ENCODE assay signal across 8 cellular contexts in the genomic region with DNA sequence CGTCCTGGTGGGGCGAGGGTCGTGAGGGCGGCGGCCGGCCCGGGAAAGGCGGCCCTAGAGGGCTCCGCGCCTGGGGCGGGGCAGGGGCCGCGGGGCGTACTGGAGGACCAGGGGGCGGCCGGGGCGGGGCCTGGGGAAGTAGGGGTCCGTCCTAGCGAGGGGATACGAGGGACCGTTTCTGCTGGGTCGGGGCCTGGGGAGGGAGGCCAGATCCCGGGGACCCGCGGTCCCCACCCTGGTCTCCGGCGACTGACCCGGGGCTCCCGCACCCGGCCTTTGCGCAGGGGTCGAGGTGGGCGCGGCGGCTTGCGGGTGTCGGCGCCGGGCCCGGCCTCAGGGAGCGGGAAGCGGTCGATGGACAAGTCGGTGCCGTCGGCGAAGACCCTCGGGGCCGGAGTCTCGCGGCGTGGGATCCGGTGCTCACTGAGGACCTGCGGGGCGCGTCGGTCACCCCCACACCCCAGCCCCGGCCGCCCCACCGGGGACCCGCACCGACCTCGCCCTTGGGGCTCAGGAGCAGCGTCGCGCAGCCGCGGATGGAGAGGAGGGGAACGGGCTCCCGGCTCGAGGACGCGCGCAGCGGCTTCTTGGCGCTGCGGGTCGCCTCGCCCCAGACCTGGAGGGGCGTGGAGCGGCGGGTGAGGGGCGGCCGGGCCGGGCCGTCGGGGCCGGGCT. TPM values are rescaled to one million over a fixed set of nuclear protein-coding genes. Genes with fewer than 3 reads are reported as not detected.
DNase-seq lines count a peak whose midpoint lies in the region; ATAC-seq, FAIRE-seq and TF ChIP-seq lines count a peak whose summit lies in the region.

No MANE protein-coding gene starts in this region.

- 3% methylated on average over 18 of the region's 88 CpGs for WGBS in esophagus muscularis mucosa
- WGBS in psoas muscle, 3 donors: 3 to 4% (median 3%) methylated on average over 33 to 88 of the region's 88 CpGs

- in situ Hi-C loops in brain microvascular endothelial cell (cut with HindIII; ENCODE audit: low pct_ligation_motif_present, low sequenced_read_pairs): no loop called here

- H3K9me2 ChIP-seq in OCI-LY7 (ENCODE audit: insufficient read depth, low read length): no peaks in the 10 kb centered on the region

- CTCF ChIA-PET in OCI-LY7 (lab: Charles Lee; ENCODE audit: unreplicated experiment): interaction anchor here (0.6 kb wide), 1 partner anchor 210 kb away, joined by 3 read pairs; no protein-coding TSS in a partner anchor

- FAIRE-seq in RCC 7860 (lab: Jason Lieb, UNC): no peak

- H3K4me1 ChIP-seq in OCI-LY7 (ENCODE audit: insufficient read depth, low read length, poor library complexity, severe bottlenecking) (peaks cover 34% of the 10 kb centered on the region), esophagus muscularis mucosa (peaks cover 22 to 35% (median 32%) of the 10 kb centered on the region in 4 donors), psoas muscle (peaks cover 11% of the 10 kb centered on the region)

- no peak for TF ChIP-seq POLR2A in esophagus muscularis mucosa (IDR thresholded peaks at IDR 0.05; ENCODE audit: low read depth)

- DNase-seq in DMS 273 (lab: John Stamatoyannopoulos, UW; ENCODE audit: unreplicated experiment): peak; percentile 65
- DNase-seq in DMS 273 treated with DMSO at 0.1 percent for 48 hours (lab: John Stamatoyannopoulos, UW): no peak
- no peak for DNase-seq in OCI-LY7 (ENCODE audit: low spot score)
- no peak for DNase-seq in esophagus muscularis mucosa (ENCODE audit: extremely low spot score)
- DNase-seq in psoas muscle: no peak
- no peak for DNase-seq in brain microvascular endothelial cell
- DNase-seq in RCC 7860 (ENCODE audit: low spot score): no peak

- H4K20me1 ChIP-seq in OCI-LY7 (ENCODE audit: insufficient read depth, low read length): no peaks in the 10 kb centered on the region

- H3K4me2 ChIP-seq in OCI-LY7 (ENCODE audit: low read length): peak overlapping the region; percentile 93

- peak overlapping the region; percentile 66 for H3K4me3 ChIP-seq in OCI-LY7 (ENCODE audit: low read depth, low read length, poor library complexity, severe bottlenecking)
- H3K4me3 ChIP-seq in esophagus muscularis mucosa: peak overlapping the region; percentile 34 to 52 (median 39)
- peak overlapping the region; percentile 36 for H3K4me3 ChIP-seq in psoas muscle
- H3K4me3 ChIP-seq in brain microvascular endothelial cell (ENCODE audit: low read depth, low read length): no peak overlapping the region

- H3K79me2 ChIP-seq in OCI-LY7 (ENCODE audit: insufficient read depth, low read depth, low read length): no peaks in the 10 kb centered on the region

- H3K9me3 ChIP-seq in OCI-LY7 (ENCODE audit: low read length): no peaks in the 10 kb centered on the region
- no peaks in the 10 kb centered on the region for H3K9me3 ChIP-seq in esophagus muscularis mucosa
- no peaks in the 10 kb centered on the region for H3K9me3 ChIP-seq in psoas muscle

- no peak for TF ChIP-seq EP300 in esophagus muscularis mucosa (IDR thresholded peaks at IDR 0.05)

- BruUV-seq in OCI-LY7 (replicated peaks; lab: Mats Ljungman, UMichigan): no TSS peak

- H3K36me3 ChIP-seq in OCI-LY7 (ENCODE audit: insufficient read depth, low read length) (no peaks in the 10 kb centered on the region), esophagus muscularis mucosa (no peaks in the 10 kb centered on the region), psoas muscle (ENCODE audit: insufficient read depth in 1 of 2, low read depth in 1 of 2) (no peaks in the 10 kb centered on the region), brain microvascular endothelial cell (replicated peaks) (no peaks in the 10 kb centered on the region)

- no peak overlapping the region for H2AFZ ChIP-seq in OCI-LY7 (ENCODE audit: low read length)

- TF ChIP-seq CTCF in OCI-LY7 (conservative IDR thresholded peaks at IDR 0.05; ENCODE audit: low read length) (no peak), esophagus muscularis mucosa (IDR thresholded peaks at IDR 0.05) (no peak), psoas muscle (IDR thresholded peaks at IDR 0.05) (no peak), brain microvascular endothelial cell (IDR thresholded peaks at IDR 0.05; ENCODE audit: low read depth, low read length, missing control alignments) (no peak)

- intact Hi-C loops in OCI-LY7 (cut with micrococcal nuclease; ENCODE audit: unreplicated experiment): loop anchor here (5.0 kb wide), 1 partner anchor 167 kb away; no protein-coding TSS in a partner anchor
- intact Hi-C loops in esophagus muscularis mucosa (cut with DNase I): loop anchor here (1.0 kb wide), 1 partner anchor 172 kb away; no protein-coding TSS in a partner anchor
- intact Hi-C loops in psoas muscle (cut with DNase I): loop anchor here (2.0 kb wide), 2 partner anchors 167 to 169 kb away; no protein-coding TSS in a partner anchor

- POLR2A ChIA-PET in OCI-LY7 (lab: Charles Lee): interaction anchor here (1.0 to 1.1 kb wide), 2 partner anchors 20 to 141 kb away, joined by 3 to 4 read pairs; partner anchors contain the start of gene SIGIRR

- no peak overlapping the region for H3K27ac ChIP-seq in OCI-LY7 (ENCODE audit: low read depth, low read length, poor library complexity, severe bottlenecking)
- no peak overlapping the region for H3K27ac ChIP-seq in esophagus muscularis mucosa (replicated peaks in 1 of 4)
- H3K27ac ChIP-seq in psoas muscle: no peak overlapping the region
- no peak overlapping the region for H3K27ac ChIP-seq in brain microvascular endothelial cell

- H3K27me3 ChIP-seq in esophagus muscularis mucosa (peaks cover 19 to 92% (median 50%) of the 10 kb centered on the region in 4 donors), psoas muscle (ENCODE audit: insufficient read depth in 3 of 3, low read length in 2 of 3) (peaks cover 0 to 64% (median 36%) of the 10 kb centered on the region in 3 donors), brain microvascular endothelial cell (replicated peaks) (peaks cover 40% of the 10 kb centered on the region)

- ATAC-seq in psoas muscle: no peak
- ATAC-seq in GM18858 (IDR thresholded peaks at IDR 0.05; ENCODE audit: unreplicated experiment): no peak

RNA-seq across cellular contexts. Expression of gene LMNTD2, which starts 4.9 kb away (rescaled TPM):
- 4.7 and 7.5 TPM in 2 replicates for total RNA-seq in OCI-LY7 (2014; rRNA removed; shearing (Covaris generic))
- total RNA-seq in OCI-LY7 (2022): 16.9 and 17.7 TPM in 2 replicates
- total RNA-seq in esophagus muscularis mucosa: 1 to 10 TPM in 3 of 4 donors, under 1 TPM in 1; 0.52 to 3.1 (median 1.7) TPM
- total RNA-seq in psoas muscle: under 1 TPM in 2 of 4 donors, not detected in 2; 0.25 to 0.27 TPM
- under 1 TPM; 0.04 to 0.12 (median 0.09) TPM for polyA plus RNA-seq in psoas muscle

RNA-seq across cellular contexts. Expression of gene RASSF7, which starts 5.1 kb away (rescaled TPM):
- total RNA-seq in OCI-LY7 (2014; rRNA removed; shearing (Covaris generic)): 18.0 and 22.1 TPM in 2 replicates
- total RNA-seq in OCI-LY7 (2022) (11.8 and 15.1 TPM in 2 replicates), esophagus muscularis mucosa (10 to 100 TPM in 3 of 4 donors, 1 to 10 TPM in 1; 2.9 to 24.4 (median 13.7) TPM), psoas muscle (1 to 10 TPM in 1 of 4 donors, under 1 TPM in 2, not detected in 1; 0.78 to 1.2 (median 0.84) TPM)
- polyA plus RNA-seq in psoas muscle: 1 to 10 TPM in 1 of 3 donors, under 1 TPM in 2; 0.65 to 1.4 (median 1.00) TPM

RNA-seq across cellular contexts. Expression of gene LRRC56, which starts 18.3 kb away (rescaled TPM):
- 1.2 and 1.6 TPM in 2 replicates for total RNA-seq in OCI-LY7 (2014; rRNA removed; shearing (Covaris generic))
- total RNA-seq in OCI-LY7 (2022) (1.5 and 2.5 TPM in 2 replicates), esophagus muscularis mucosa (under 1 TPM in 2 of 4 donors, not detected in 2; 0.19 to 0.33 TPM), psoas muscle (under 1 TPM; 0.30 to 0.84 (median 0.55) TPM)
- under 1 TPM in 2 of 3 donors, not detected in 1; 0.39 to 0.61 TPM for polyA plus RNA-seq in psoas muscle

RNA-seq across cellular contexts. Expression of gene HRAS, which starts 20.3 kb away (rescaled TPM):
- 53.0 and 67.8 TPM in 2 replicates for total RNA-seq in OCI-LY7 (2014; rRNA removed; shearing (Covaris generic))
- total RNA-seq in OCI-LY7 (2022): 40.1 and 46.9 TPM in 2 replicates
- 10 to 100 TPM; 45.7 to 85.2 (median 61.7) TPM for total RNA-seq in esophagus muscularis mucosa
- 10 to 100 TPM; 43.6 to 74.7 (median 53.9) TPM for total RNA-seq in psoas muscle
- 10 to 100 TPM; 53.9 to 76.2 (median 66.3) TPM for polyA plus RNA-seq in psoas muscle

RNA-seq across cellular contexts. Expression of gene PHRF1, which starts 20.6 kb away (rescaled TPM):
- 23.3 and 25.6 TPM in 2 replicates for total RNA-seq in OCI-LY7 (2014; rRNA removed; shearing (Covaris generic))
- 43.8 and 45.4 TPM in 2 replicates for total RNA-seq in OCI-LY7 (2022)
- 10 to 100 TPM; 24.5 to 38.2 (median 28.7) TPM for total RNA-seq in esophagus muscularis mucosa
- 10 to 100 TPM; 19.8 to 31.2 (median 25.0) TPM for total RNA-seq in psoas muscle
- polyA plus RNA-seq in psoas muscle: 10 to 100 TPM; 11.7 to 19.5 (median 13.5) TPM
